In the genomic region with DNA sequence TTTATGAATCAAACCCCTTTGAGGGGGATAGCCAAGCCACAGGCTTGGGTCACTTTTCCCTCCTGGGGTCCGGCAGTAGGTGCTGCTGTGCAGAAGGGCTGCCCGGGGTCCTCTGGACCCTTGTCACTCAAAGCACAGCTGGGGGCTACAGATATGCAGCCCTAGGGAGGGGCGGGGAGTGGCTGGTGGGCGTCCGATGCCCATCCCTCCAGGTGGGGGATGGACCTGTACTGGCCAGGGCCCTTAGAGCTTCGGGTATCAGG, we compare ENCODE assay signal across 1 cellular context.
TF ChIP-seq lines count a peak whose summit lies in the region.

No MANE protein-coding gene starts in this region.

TF ChIP-seq in SK-N-SH treated with all-trans-retinoic acid at 6 μM for 48 hours, 23 proteins besides CTCF, POLR2A, EP300 and RAD21 (continued from another document):
- TF ChIP-seq, protein P1, sequence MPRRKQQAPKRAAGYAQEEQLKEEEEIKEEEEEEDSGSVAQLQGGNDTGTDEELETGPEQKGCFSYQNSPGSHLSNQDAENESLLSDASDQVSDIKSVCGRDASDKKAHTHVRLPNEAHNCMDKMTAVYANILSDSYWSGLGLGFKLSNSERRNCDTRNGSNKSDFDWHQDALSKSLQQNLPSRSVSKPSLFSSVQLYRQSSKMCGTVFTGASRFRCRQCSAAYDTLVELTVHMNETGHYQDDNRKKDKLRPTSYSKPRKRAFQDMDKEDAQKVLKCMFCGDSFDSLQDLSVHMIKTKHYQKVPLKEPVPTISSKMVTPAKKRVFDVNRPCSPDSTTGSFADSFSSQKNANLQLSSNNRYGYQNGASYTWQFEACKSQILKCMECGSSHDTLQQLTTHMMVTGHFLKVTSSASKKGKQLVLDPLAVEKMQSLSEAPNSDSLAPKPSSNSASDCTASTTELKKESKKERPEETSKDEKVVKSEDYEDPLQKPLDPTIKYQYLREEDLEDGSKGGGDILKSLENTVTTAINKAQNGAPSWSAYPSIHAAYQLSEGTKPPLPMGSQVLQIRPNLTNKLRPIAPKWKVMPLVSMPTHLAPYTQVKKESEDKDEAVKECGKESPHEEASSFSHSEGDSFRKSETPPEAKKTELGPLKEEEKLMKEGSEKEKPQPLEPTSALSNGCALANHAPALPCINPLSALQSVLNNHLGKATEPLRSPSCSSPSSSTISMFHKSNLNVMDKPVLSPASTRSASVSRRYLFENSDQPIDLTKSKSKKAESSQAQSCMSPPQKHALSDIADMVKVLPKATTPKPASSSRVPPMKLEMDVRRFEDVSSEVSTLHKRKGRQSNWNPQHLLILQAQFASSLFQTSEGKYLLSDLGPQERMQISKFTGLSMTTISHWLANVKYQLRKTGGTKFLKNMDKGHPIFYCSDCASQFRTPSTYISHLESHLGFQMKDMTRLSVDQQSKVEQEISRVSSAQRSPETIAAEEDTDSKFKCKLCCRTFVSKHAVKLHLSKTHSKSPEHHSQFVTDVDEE (CRISPR knock-in tag; IDR thresholded peaks at IDR 0.05) = no peak
- TF ChIP-seq ARNTL (CRISPR knock-in tag; IDR thresholded peaks at IDR 0.05; ENCODE audit: borderline replicate concordance, low read depth) (no peak), GLIS3 (CRISPR knock-in tag; IDR thresholded peaks at IDR 0.05) (no peak)
